Comparison of ENCODE assay signal across 1 cellular context in genomic region chr2:74472086-74472944, GRCh38.
A peak's percentile ranks its signal among the peaks of the same experiment; 100 is the strongest.
TF ChIP-seq lines count a peak whose summit lies in the region.

TSS of gene MRPL53 (minus strand) at chr2:74472680. CDS start at chr2:74472660, 20 bp downstream.

TF ChIP-seq in HepG2, 621 proteins besides CTCF, POLR2A, EP300 and RAD21 (continued from another document and continues in another):
- TF ChIP-seq, protein P1, sequence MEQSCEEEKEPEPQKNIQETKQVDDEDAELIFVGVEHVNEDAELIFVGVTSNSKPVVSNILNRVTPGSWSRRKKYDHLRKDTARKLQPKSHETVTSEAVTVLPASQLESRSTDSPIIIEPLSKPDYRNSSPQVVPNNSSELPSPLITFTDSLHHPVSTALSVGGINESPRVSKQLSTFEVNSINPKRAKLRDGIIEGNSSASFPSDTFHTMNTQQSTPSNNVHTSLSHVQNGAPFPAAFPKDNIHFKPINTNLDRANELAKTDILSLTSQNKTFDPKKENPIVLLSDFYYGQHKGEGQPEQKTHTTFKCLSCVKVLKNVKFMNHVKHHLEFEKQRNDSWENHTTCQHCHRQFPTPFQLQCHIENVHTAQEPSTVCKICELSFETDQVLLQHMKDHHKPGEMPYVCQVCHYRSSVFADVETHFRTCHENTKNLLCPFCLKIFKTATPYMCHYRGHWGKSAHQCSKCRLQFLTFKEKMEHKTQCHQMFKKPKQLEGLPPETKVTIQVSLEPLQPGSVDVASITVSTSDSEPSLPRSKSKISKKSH (CRISPR knock-in tag; IDR thresholded peaks at IDR 0.05; ENCODE audit: borderline replicate concordance) = peak; percentile 97
- TF ChIP-seq HNRNPL (IDR thresholded peaks at IDR 0.05; ENCODE audit: low read depth, low read length) (peak; percentile 61; the same call in 1 of the 2 replicates), PAX8 (CRISPR knock-in tag; IDR thresholded peaks at IDR 0.05; ENCODE audit: borderline replicate concordance) (0 out of 2 replicates have a peak, but pooled peaks have one; percentile 86), SMYD3 (CRISPR knock-in tag; IDR thresholded peaks at IDR 0.05) (no peak; the same call in none of the 2 replicates), HHEX (CRISPR knock-in tag; IDR thresholded peaks at IDR 0.05) (no peak), ZNF430 (CRISPR knock-in tag; IDR thresholded peaks at IDR 0.05) (peak; percentile 74; the same call in 1 of the 2 replicates), SPEN (CRISPR knock-in tag; IDR thresholded peaks at IDR 0.05; ENCODE audit: low read depth) (peak; percentile 94), NRL (CRISPR knock-in tag; IDR thresholded peaks at IDR 0.05; ENCODE audit: borderline replicate concordance) (peak; percentile 98; the same call in 1 of the 2 replicates), SMAD3 (CRISPR knock-in tag; IDR thresholded peaks at IDR 0.05) (peak; percentile 82), CAMTA2 (CRISPR knock-in tag; IDR thresholded peaks at IDR 0.05; ENCODE audit: borderline replicate concordance) (no peak; the same call in 1 of the 2 replicates), PRPF4 (IDR thresholded peaks at IDR 0.05; ENCODE audit: low read depth, low read length, poor library complexity, severe bottlenecking) (no peak), ZBTB37 (CRISPR knock-in tag; IDR thresholded peaks at IDR 0.05) (no peak), GMEB1 (CRISPR knock-in tag; IDR thresholded peaks at IDR 0.05; ENCODE audit: borderline replicate concordance) (peak; percentile 94), ZIK1 (CRISPR knock-in tag; IDR thresholded peaks at IDR 0.05; ENCODE audit: borderline replicate concordance, low read depth) (0 out of 2 replicates have a peak, but pooled peaks have one; percentile 84), MTA3 (CRISPR knock-in tag; IDR thresholded peaks at IDR 0.05) (no peak), ZNF564 (CRISPR knock-in tag; IDR thresholded peaks at IDR 0.05) (peak; percentile 73; the same call in 1 of the 2 replicates), ZNF143 (CRISPR knock-in tag; IDR thresholded peaks at IDR 0.05) (peak; percentile 77), ZNF569 (CRISPR knock-in tag; IDR thresholded peaks at IDR 0.05; ENCODE audit: borderline replicate concordance) (no peak), AKAP8 (CRISPR knock-in tag; IDR thresholded peaks at IDR 0.05) (peak; percentile 100), IKZF1 (IDR thresholded peaks at IDR 0.05) (no peak), SRSF1 (optimal IDR thresholded peaks at IDR 0.05; ENCODE audit: low read depth, low read length) (peak; percentile 98)
- TF ChIP-seq, protein P2, sequence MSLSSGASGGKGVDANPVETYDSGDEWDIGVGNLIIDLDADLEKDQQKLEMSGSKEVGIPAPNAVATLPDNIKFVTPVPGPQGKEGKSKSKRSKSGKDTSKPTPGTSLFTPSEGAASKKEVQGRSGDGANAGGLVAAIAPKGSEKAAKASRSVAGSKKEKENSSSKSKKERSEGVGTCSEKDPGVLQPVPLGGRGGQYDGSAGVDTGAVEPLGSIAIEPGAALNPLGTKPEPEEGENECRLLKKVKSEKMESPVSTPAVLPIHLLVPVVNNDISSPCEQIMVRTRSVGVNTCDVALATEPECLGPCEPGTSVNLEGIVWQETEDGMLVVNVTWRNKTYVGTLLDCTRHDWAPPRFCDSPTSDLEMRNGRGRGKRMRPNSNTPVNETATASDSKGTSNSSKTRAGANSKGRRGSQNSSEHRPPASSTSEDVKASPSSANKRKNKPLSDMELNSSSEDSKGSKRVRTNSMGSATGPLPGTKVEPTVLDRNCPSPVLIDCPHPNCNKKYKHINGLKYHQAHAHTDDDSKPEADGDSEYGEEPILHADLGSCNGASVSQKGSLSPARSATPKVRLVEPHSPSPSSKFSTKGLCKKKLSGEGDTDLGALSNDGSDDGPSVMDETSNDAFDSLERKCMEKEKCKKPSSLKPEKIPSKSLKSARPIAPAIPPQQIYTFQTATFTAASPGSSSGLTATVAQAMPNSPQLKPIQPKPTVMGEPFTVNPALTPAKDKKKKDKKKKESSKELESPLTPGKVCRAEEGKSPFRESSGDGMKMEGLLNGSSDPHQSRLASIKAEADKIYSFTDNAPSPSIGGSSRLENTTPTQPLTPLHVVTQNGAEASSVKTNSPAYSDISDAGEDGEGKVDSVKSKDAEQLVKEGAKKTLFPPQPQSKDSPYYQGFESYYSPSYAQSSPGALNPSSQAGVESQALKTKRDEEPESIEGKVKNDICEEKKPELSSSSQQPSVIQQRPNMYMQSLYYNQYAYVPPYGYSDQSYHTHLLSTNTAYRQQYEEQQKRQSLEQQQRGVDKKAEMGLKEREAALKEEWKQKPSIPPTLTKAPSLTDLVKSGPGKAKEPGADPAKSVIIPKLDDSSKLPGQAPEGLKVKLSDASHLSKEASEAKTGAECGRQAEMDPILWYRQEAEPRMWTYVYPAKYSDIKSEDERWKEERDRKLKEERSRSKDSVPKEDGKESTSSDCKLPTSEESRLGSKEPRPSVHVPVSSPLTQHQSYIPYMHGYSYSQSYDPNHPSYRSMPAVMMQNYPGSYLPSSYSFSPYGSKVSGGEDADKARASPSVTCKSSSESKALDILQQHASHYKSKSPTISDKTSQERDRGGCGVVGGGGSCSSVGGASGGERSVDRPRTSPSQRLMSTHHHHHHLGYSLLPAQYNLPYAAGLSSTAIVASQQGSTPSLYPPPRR (CRISPR knock-in tag; IDR thresholded peaks at IDR 0.05; ENCODE audit: borderline replicate concordance) = peak; percentile 83
- TF ChIP-seq, protein P3, sequence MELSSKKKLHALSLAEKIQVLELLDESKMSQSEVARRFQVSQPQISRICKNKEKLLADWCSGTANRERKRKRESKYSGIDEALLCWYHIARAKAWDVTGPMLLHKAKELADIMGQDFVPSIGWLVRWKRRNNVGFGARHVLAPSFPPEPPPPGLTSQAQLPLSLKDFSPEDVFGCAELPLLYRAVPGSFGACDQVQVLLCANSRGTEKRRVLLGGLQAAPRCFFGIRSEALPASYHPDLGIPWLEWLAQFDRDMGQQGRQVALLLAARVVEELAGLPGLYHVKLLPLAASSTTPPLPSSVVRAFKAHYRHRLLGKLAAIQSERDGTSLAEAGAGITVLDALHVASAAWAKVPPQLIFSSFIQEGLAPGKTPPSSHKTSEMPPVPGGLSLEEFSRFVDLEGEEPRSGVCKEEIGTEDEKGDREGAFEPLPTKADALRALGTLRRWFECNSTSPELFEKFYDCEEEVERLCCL (CRISPR knock-in tag; IDR thresholded peaks at IDR 0.05; ENCODE audit: borderline replicate concordance) = peak; percentile 95
- TF ChIP-seq, protein P4, sequence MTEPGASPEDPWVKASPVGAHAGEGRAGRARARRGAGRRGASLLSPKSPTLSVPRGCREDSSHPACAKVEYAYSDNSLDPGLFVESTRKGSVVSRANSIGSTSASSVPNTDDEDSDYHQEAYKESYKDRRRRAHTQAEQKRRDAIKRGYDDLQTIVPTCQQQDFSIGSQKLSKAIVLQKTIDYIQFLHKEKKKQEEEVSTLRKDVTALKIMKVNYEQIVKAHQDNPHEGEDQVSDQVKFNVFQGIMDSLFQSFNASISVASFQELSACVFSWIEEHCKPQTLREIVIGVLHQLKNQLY (CRISPR knock-in tag; IDR thresholded peaks at IDR 0.05) = no peak; the same call in none of the 2 replicates
- TF ChIP-seq, protein P5, sequence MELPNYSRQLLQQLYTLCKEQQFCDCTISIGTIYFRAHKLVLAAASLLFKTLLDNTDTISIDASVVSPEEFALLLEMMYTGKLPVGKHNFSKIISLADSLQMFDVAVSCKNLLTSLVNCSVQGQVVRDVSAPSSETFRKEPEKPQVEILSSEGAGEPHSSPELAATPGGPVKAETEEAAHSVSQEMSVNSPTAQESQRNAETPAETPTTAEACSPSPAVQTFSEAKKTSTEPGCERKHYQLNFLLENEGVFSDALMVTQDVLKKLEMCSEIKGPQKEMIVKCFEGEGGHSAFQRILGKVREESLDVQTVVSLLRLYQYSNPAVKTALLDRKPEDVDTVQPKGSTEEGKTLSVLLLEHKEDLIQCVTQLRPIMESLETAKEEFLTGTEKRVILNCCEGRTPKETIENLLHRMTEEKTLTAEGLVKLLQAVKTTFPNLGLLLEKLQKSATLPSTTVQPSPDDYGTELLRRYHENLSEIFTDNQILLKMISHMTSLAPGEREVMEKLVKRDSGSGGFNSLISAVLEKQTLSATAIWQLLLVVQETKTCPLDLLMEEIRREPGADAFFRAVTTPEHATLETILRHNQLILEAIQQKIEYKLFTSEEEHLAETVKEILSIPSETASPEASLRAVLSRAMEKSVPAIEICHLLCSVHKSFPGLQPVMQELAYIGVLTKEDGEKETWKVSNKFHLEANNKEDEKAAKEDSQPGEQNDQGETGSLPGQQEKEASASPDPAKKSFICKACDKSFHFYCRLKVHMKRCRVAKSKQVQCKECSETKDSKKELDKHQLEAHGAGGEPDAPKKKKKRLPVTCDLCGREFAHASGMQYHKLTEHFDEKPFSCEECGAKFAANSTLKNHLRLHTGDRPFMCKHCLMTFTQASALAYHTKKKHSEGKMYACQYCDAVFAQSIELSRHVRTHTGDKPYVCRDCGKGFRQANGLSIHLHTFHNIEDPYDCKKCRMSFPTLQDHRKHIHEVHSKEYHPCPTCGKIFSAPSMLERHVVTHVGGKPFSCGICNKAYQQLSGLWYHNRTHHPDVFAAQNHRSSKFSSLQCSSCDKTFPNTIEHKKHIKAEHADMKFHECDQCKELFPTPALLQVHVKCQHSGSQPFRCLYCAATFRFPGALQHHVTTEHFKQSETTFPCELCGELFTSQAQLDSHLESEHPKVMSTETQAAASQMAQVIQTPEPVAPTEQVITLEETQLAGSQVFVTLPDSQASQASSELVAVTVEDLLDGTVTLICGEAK (IDR thresholded peaks at IDR 0.05) = peak; percentile 95
- TF ChIP-seq, protein P5 (CRISPR knock-in tag; IDR thresholded peaks at IDR 0.05) = peak; percentile 89
- TF ChIP-seq, protein P6, sequence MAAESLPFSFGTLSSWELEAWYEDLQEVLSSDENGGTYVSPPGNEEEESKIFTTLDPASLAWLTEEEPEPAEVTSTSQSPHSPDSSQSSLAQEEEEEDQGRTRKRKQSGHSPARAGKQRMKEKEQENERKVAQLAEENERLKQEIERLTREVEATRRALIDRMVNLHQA (CRISPR knock-in tag; IDR thresholded peaks at IDR 0.05) = no peak
- TF ChIP-seq, protein P7, sequence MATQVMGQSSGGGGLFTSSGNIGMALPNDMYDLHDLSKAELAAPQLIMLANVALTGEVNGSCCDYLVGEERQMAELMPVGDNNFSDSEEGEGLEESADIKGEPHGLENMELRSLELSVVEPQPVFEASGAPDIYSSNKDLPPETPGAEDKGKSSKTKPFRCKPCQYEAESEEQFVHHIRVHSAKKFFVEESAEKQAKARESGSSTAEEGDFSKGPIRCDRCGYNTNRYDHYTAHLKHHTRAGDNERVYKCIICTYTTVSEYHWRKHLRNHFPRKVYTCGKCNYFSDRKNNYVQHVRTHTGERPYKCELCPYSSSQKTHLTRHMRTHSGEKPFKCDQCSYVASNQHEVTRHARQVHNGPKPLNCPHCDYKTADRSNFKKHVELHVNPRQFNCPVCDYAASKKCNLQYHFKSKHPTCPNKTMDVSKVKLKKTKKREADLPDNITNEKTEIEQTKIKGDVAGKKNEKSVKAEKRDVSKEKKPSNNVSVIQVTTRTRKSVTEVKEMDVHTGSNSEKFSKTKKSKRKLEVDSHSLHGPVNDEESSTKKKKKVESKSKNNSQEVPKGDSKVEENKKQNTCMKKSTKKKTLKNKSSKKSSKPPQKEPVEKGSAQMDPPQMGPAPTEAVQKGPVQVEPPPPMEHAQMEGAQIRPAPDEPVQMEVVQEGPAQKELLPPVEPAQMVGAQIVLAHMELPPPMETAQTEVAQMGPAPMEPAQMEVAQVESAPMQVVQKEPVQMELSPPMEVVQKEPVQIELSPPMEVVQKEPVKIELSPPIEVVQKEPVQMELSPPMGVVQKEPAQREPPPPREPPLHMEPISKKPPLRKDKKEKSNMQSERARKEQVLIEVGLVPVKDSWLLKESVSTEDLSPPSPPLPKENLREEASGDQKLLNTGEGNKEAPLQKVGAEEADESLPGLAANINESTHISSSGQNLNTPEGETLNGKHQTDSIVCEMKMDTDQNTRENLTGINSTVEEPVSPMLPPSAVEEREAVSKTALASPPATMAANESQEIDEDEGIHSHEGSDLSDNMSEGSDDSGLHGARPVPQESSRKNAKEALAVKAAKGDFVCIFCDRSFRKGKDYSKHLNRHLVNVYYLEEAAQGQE (IDR thresholded peaks at IDR 0.05; ENCODE audit: borderline replicate concordance in 1 of 2, low read depth in 1 of 2, low read length in 2 of 2) = peak in 1 of 2 experiments; percentile 66; a peak in 1 of 4 replicates
